16 cellular contexts compared by ENCODE assay signal in genomic region chr10:68053553-68053952, GRCh38. TPM values are rescaled to one million over a fixed set of nuclear protein-coding genes. Genes with fewer than 3 reads are reported as not detected.
DNase-seq lines count a peak whose midpoint lies in the region; ATAC-seq and TF ChIP-seq lines count a peak whose summit lies in the region.
"Had no signal": no experiment of that assay in that cellular context is flagged by ENCODE, and none has a peak within 500 bp of the region (broad histone marks: within the 10 kb centered on the region; RNA-seq: fewer than 3 reads in every experiment).

No MANE protein-coding gene starts in this region.

- ATAC-seq in natural killer cell (no peak), T-helper 17 cell (no peak), T-cell (replicated peaks in 1 of 4) (no peak), GM21825 (IDR thresholded peaks at IDR 0.05; ENCODE audit: unreplicated experiment) (no peak), gastroesophageal sphincter (no peak)
- ATAC-seq in natural killer cell treated with Interleukin-12 subunit alpha and Interleukin-12 subunit beta and Interleukin-15 and Interleukin-18, amount 100 ng/mL, for 72 hours: no peak
- ATAC-seq: GM23338 had no signal

- POLR2A ChIA-PET in T-cell (lab: Charles Lee): interaction anchor here in 1 of 2 donors (0.7 kb wide), 1 partner anchor 20 kb away, joined by 8 read pairs; no protein-coding TSS in a partner anchor

- H3K4me3 ChIP-seq in gastroesophageal sphincter: no peak overlapping the region
- H3K4me3 ChIP-seq: GM23338 had no signal

- no peak overlapping the region for H3K27ac ChIP-seq in gastroesophageal sphincter

- TF ChIP-seq CTCF in natural killer cell (IDR thresholded peaks at IDR 0.05): no peak
- TF ChIP-seq CTCF in gastroesophageal sphincter (IDR thresholded peaks at IDR 0.05): no peak

- intact Hi-C loops in natural killer cell (cut with micrococcal nuclease): no loop called here

- 83 to 94% methylated on average over 2 to 3 of the region's 3 CpGs for WGBS in gastroesophageal sphincter (ENCODE audit: low coverage in 1 of 2), 2 donors

- H3K27ac Mint-ChIP-seq in natural killer cell (peak overlapping the region; percentile 45 to 48), T-helper 17 cell (peak overlapping the region; percentile 45), T-cell (peak overlapping the region in 1 of 2 donors; percentile 2)
- H3K27ac Mint-ChIP-seq in natural killer cell treated with Interleukin-12 subunit alpha and Interleukin-12 subunit beta and Interleukin-15 and Interleukin-18, amount 100 ng/mL, for 72 hours: peak overlapping the region in 1 of 2 donors; percentile 51
- H3K27ac Mint-ChIP-seq: GM23338 had no signal

- no peak overlapping the region for H3K4me3 Mint-ChIP-seq in natural killer cell
- H3K4me3 Mint-ChIP-seq in natural killer cell treated with Interleukin-12 subunit alpha and Interleukin-12 subunit beta and Interleukin-15 and Interleukin-18, amount 100 ng/mL, for 72 hours: no peak overlapping the region
- no peak overlapping the region for H3K4me3 Mint-ChIP-seq in T-helper 17 cell
- no peak overlapping the region for H3K4me3 Mint-ChIP-seq in T-cell
- H3K4me3 Mint-ChIP-seq: CD4-positive, alpha-beta memory T cell; GM23338 had no signal

- DNase-seq in natural killer cell: no peak
- no peak for DNase-seq in natural killer cell treated with Interleukin-12 subunit alpha and Interleukin-12 subunit beta and Interleukin-15 and Interleukin-18, amount 100 ng/mL, for 72 hours (ENCODE audit: low spot score)
- no peak for DNase-seq in T-helper 17 cell
- DNase-seq in fibroblast of peridontal ligament (ENCODE audit: extremely low read depth): peak; percentile 64
- DNase-seq in activated CD4-positive, CD25-positive, alpha-beta regulatory T cell (lab: John Stamatoyannopoulos, UW): no peak
- DNase-seq in T-cell: no peak
- DNase-seq: CD4-positive, alpha-beta memory T cell; DND-41; GDM1; NCI-H1417; NCI-H2029 treated with DMSO at 0.1 percent for 48 hours; NCI-H524; SW 1271 had no signal

- no peaks in the 10 kb centered on the region for H3K36me3 Mint-ChIP-seq in natural killer cell
- H3K36me3 Mint-ChIP-seq in natural killer cell treated with Interleukin-12 subunit alpha and Interleukin-12 subunit beta and Interleukin-15 and Interleukin-18, amount 100 ng/mL, for 72 hours: peaks cover 5% of the 10 kb centered on the region
- H3K36me3 Mint-ChIP-seq in T-helper 17 cell (ENCODE audit: low read depth): no peaks in the 10 kb centered on the region
- H3K36me3 Mint-ChIP-seq in T-cell: peaks cover 29% of the 10 kb centered on the region

- H3K27me3 Mint-ChIP-seq in natural killer cell (ENCODE audit: low read depth in 2 of 2) (no peaks in the 10 kb centered on the region), T-helper 17 cell (no peaks in the 10 kb centered on the region), T-cell (no peaks in the 10 kb centered on the region)
- no peaks in the 10 kb centered on the region for H3K27me3 Mint-ChIP-seq in natural killer cell treated with Interleukin-12 subunit alpha and Interleukin-12 subunit beta and Interleukin-15 and Interleukin-18, amount 100 ng/mL, for 72 hours
- H3K27me3 Mint-ChIP-seq: CD4-positive, alpha-beta memory T cell had no signal

- CTCF ChIA-PET in T-cell (lab: Charles Lee): interaction anchor here in 1 of 2 donors (0.6 to 1.6 kb wide), 3 partner anchors 39 to 275 kb away, joined by 3 to 6 read pairs (median 4); no protein-coding TSS in a partner anchor

- peaks cover 0 to 21% of the 10 kb centered on the region in 2 donors for H3K36me3 ChIP-seq in gastroesophageal sphincter

- no peaks in the 10 kb centered on the region for H3K9me3 ChIP-seq in T-helper 17 cell (ENCODE audit: control insufficient read depth, low read length, poor library complexity, severe bottlenecking)
- no peaks in the 10 kb centered on the region for H3K9me3 ChIP-seq in gastroesophageal sphincter

- H3K4me1 Mint-ChIP-seq in natural killer cell: peaks cover 18 to 19% of the 10 kb centered on the region in 2 donors
- peaks cover 9 to 22% of the 10 kb centered on the region in 2 donors for H3K4me1 Mint-ChIP-seq in natural killer cell treated with Interleukin-12 subunit alpha and Interleukin-12 subunit beta and Interleukin-15 and Interleukin-18, amount 100 ng/mL, for 72 hours (ENCODE audit: low read depth in 2 of 2)
- H3K4me1 Mint-ChIP-seq in T-helper 17 cell: peaks cover 23% of the 10 kb centered on the region
- H3K4me1 Mint-ChIP-seq in T-cell: peaks cover 39 to 44% (median 43%) of the 10 kb centered on the region in 3 donors

- H3K27me3 ChIP-seq in gastroesophageal sphincter: no peaks in the 10 kb centered on the region

- H3K4me1 ChIP-seq in gastroesophageal sphincter: peaks cover 0 to 4% (median 0%) of the 10 kb centered on the region in 3 donors

- TF ChIP-seq EP300 in gastroesophageal sphincter (IDR thresholded peaks at IDR 0.05): no peak

- H3K9me3 Mint-ChIP-seq in natural killer cell (no peaks in the 10 kb centered on the region), T-cell (no peaks in the 10 kb centered on the region)
- no peaks in the 10 kb centered on the region for H3K9me3 Mint-ChIP-seq in natural killer cell treated with Interleukin-12 subunit alpha and Interleukin-12 subunit beta and Interleukin-15 and Interleukin-18, amount 100 ng/mL, for 72 hours
- H3K9me3 Mint-ChIP-seq: CD4-positive, alpha-beta memory T cell; GM23338 had no signal

- TF ChIP-seq POLR2A in gastroesophageal sphincter (IDR thresholded peaks at IDR 0.05): no peak

RNA-seq across cellular contexts. Expression of gene HERC4, which starts 21.5 kb away (rescaled TPM):
- 100 to 1,000 TPM in 1 of 3 donors, 10 to 100 TPM in 2; 78.4 to 104 (median 83.9) TPM for total RNA-seq in natural killer cell
- 10 to 100 TPM; 61.2 to 80.4 TPM for total RNA-seq in natural killer cell treated with Interleukin-12 subunit alpha and Interleukin-12 subunit beta and Interleukin-15 and Interleukin-18, amount 100 ng/mL, for 72 hours
- total RNA-seq in T-helper 17 cell: 10 to 100 TPM; 50.9 to 59.4 TPM
- 10 to 100 TPM; 63.0 to 81.6 (median 77.5) TPM for total RNA-seq in T-cell
- total RNA-seq in gastroesophageal sphincter: 10 to 100 TPM; 30.3 to 58.4 (median 43.0) TPM

RNA-seq across cellular contexts. Expression of gene MYPN, which starts 55.7 kb away (rescaled TPM):
- total RNA-seq in natural killer cell (not detected), T-helper 17 cell (not detected), T-cell (not detected), gastroesophageal sphincter (1 to 10 TPM in 1 of 4 donors, under 1 TPM in 1, not detected in 2; 0.79 to 1.9 TPM)
- total RNA-seq in natural killer cell treated with Interleukin-12 subunit alpha and Interleukin-12 subunit beta and Interleukin-15 and Interleukin-18, amount 100 ng/mL, for 72 hours: under 1 TPM in 1 of 2 donors, not detected in 1; 0.05 TPM
- total RNA-seq: CD4-positive, alpha-beta memory T cell; GM23338 had no signal
